1 cellular context compared by ENCODE assay signal in genomic region chr17:43467981-43468541, GRCh38.
TF ChIP-seq lines count a peak whose summit lies in the region.

No MANE protein-coding gene starts in this region.

TF ChIP-seq in SK-N-SH, 30 proteins besides CTCF, POLR2A, EP300 and RAD21 (continued from another document):
- 0 out of 2 replicates have a peak, but pooled peaks have one; percentile 16 for TF ChIP-seq MXI1 (IDR thresholded peaks at IDR 0.05; ENCODE audit: low read depth, low read length)
- peak; percentile 86; the same call in 1 of the 2 replicates for TF ChIP-seq SIN3A (IDR thresholded peaks at IDR 0.05; ENCODE audit: borderline replicate concordance, low read depth, low read length)
- TF ChIP-seq JUND (IDR thresholded peaks at IDR 0.05): peak; percentile 52
- TF ChIP-seq MAX (IDR thresholded peaks at IDR 0.05; ENCODE audit: low read depth): peak; percentile 93
- no peak for TF ChIP-seq RCOR1 (IDR thresholded peaks at IDR 0.05; ENCODE audit: low read length)
- peak; percentile 69; the same call in 1 of the 2 replicates for TF ChIP-seq YY1 (IDR thresholded peaks at IDR 0.05; ENCODE audit: low read depth)
- TF ChIP-seq RXRA (IDR thresholded peaks at IDR 0.05; ENCODE audit: borderline replicate concordance, low read depth): peak; percentile 64
- TF ChIP-seq TCF12 (IDR thresholded peaks at IDR 0.05): peak; percentile 88
- peak; percentile 27; the same call in 1 of the 2 replicates for TF ChIP-seq POLR2AphosphoS5 (IDR thresholded peaks at IDR 0.05; ENCODE audit: low read depth, low read length)
- no peak for TF ChIP-seq USF2 (IDR thresholded peaks at IDR 0.05; ENCODE audit: borderline replicate concordance, low read depth, low read length)
- no peak for TF ChIP-seq GABPA (IDR thresholded peaks at IDR 0.05; ENCODE audit: low read depth)
- TF ChIP-seq ZBTB33 (IDR thresholded peaks at IDR 0.05; ENCODE audit: borderline replicate concordance, low read depth): 0 out of 2 replicates have a peak, but pooled peaks have one; percentile 49
- no peak for TF ChIP-seq NRF1 (IDR thresholded peaks at IDR 0.05; ENCODE audit: low read depth, low read length)
- 0 out of 2 replicates have a peak, but pooled peaks have one; percentile 30 for TF ChIP-seq TAF1 (IDR thresholded peaks at IDR 0.05; ENCODE audit: borderline replicate concordance, low read depth, low read length)
- TF ChIP-seq RFX5 (IDR thresholded peaks at IDR 0.05; ENCODE audit: low read length): no peak
- peak; percentile 78 for TF ChIP-seq USF1 (IDR thresholded peaks at IDR 0.05; ENCODE audit: borderline replicate concordance, low read depth)
- TF ChIP-seq SMC3 (IDR thresholded peaks at IDR 0.05; ENCODE audit: low read depth, low read length): no peak; the same call in 1 of the 2 replicates
- TF ChIP-seq TEAD4 (IDR thresholded peaks at IDR 0.05; ENCODE audit: borderline replicate concordance, insufficient read depth): peak; percentile 68
TF ChIP-seq in SK-N-SH: peak in this region for 15.
